10 cellular contexts compared by ENCODE assay signal in genomic region chr2:231190531-231191197, GRCh38. TPM values are rescaled to one million over a fixed set of nuclear protein-coding genes. Genes with fewer than 3 reads are reported as not detected.
A peak's percentile ranks its signal among the peaks of the same experiment; 100 is the strongest.
DNase-seq lines count a peak whose midpoint lies in the region; ATAC-seq, FAIRE-seq and TF ChIP-seq lines count a peak whose summit lies in the region.
"Had no signal": no experiment of that assay in that cellular context is flagged by ENCODE, and none has a peak within 500 bp of the region (broad histone marks: within the 10 kb centered on the region; RNA-seq: fewer than 3 reads in every experiment).

No MANE protein-coding gene starts in this region.

- intact Hi-C loops in gastrocnemius medialis (cut with DNase I; ENCODE audit: low total_unique reads): loop anchor here (5.0 kb wide), 1 partner anchor 88 kb away; no protein-coding TSS in a partner anchor

- dilution Hi-C loops in keratinocyte (cut with MboI; ENCODE audit: extremely low pct_ligation_motif_present, low sequenced_read_pairs): no loop called here

- peak overlapping the region; percentile 47 for H2AFZ ChIP-seq in keratinocyte (ENCODE audit: control insufficient read depth, low read length)

- H3K4me1 ChIP-seq in keratinocyte (ENCODE audit: control insufficient read depth, extremely low read depth, insufficient read depth, low read length): no peaks in the 10 kb centered on the region
- peaks cover 10 to 11% of the 10 kb centered on the region in 2 donors for H3K4me1 ChIP-seq in gastrocnemius medialis

- H3K9ac ChIP-seq in keratinocyte (ENCODE audit: control insufficient read depth, extremely low read depth, insufficient read depth, low read length): no peak overlapping the region

- H3K9me3 Mint-ChIP-seq in HFFc6: no peaks in the 10 kb centered on the region
- no peaks in the 10 kb centered on the region for H3K9me3 Mint-ChIP-seq in activated CD8-positive, alpha-beta memory T cell treated with anti-CD3 and anti-CD28 coated beads, Interleukin-2, amount 10 ng/mL, durations not matched to agents 7 days and 5 days (ENCODE audit: low read depth)

- no peaks in the 10 kb centered on the region for H3K9me3 ChIP-seq in keratinocyte (ENCODE audit: control insufficient read depth, low read depth, low read length)
- no peaks in the 10 kb centered on the region for H3K9me3 ChIP-seq in gastrocnemius medialis

- in situ Hi-C loops in gastrocnemius medialis (cut with MboI; ENCODE audit: low sequenced_read_pairs in 4 of 4): no loop called here

- CTCF ChIA-PET in activated CD8-positive, alpha-beta memory T cell treated with anti-CD3 and anti-CD28 coated beads, Interleukin-2, amount 10 ng/mL, durations not matched to agents 7 days and 5 days (lab: Charles Lee): interaction anchor here (1.0 kb wide), 1 partner anchor 17 kb away, joined by 3 read pairs; no protein-coding TSS in a partner anchor

- DNase-seq in H7 (peak; percentile 92), dermis blood vessel endothelial cell (peak; percentile 44), keratinocyte (ENCODE audit: low read depth, low spot score) (no peak), gastrocnemius medialis (peak; percentile 19 to 51), NCI-H2081 (lab: John Stamatoyannopoulos, UW) (no peak), HFFc6 (no peak)
- no peak for DNase-seq in activated CD8-positive, alpha-beta memory T cell treated with anti-CD3 and anti-CD28 coated beads, Interleukin-2, amount 10 ng/mL, durations not matched to agents 7 days and 5 days
- DNase-seq: NCI-H2171; stimulated activated CD4-positive, alpha-beta T cell treated with anti-CD3 and anti-CD28 coated beads, Interleukin-4, amount 100 ng/mL, for 24 hours had no signal

- H3K4me1 Mint-ChIP-seq in HFFc6 (ENCODE audit: low read depth): peaks cover 29% of the 10 kb centered on the region
- H3K4me1 Mint-ChIP-seq in activated CD8-positive, alpha-beta memory T cell treated with anti-CD3 and anti-CD28 coated beads, Interleukin-2, amount 10 ng/mL, durations not matched to agents 7 days and 5 days: no peaks in the 10 kb centered on the region

- H3K79me2 ChIP-seq in keratinocyte (ENCODE audit: control insufficient read depth, insufficient read depth, low read length): no peaks in the 10 kb centered on the region

- no peaks in the 10 kb centered on the region for H3K36me3 ChIP-seq in H7 (replicated peaks; ENCODE audit: control insufficient read depth, insufficient read depth, low read length)
- H3K36me3 ChIP-seq in keratinocyte (ENCODE audit: control insufficient read depth in 2 of 2, extremely low read depth in 1 of 2, insufficient read depth in 2 of 2, low read length in 2 of 2): no peaks in the 10 kb centered on the region
- H3K36me3 ChIP-seq in gastrocnemius medialis: no peaks in the 10 kb centered on the region

- TF ChIP-seq POLR2A in gastrocnemius medialis (IDR thresholded peaks at IDR 0.05): no peak

- no peak overlapping the region for H3K27ac ChIP-seq in keratinocyte (ENCODE audit: control insufficient read depth, insufficient read depth, low read length)
- H3K27ac ChIP-seq in gastrocnemius medialis: peak overlapping the region; percentile 81 to 90 (median 87)

- no peak overlapping the region for H3K4me3 Mint-ChIP-seq in HFFc6
- no peak overlapping the region for H3K4me3 Mint-ChIP-seq in activated CD8-positive, alpha-beta memory T cell treated with anti-CD3 and anti-CD28 coated beads, Interleukin-2, amount 10 ng/mL, durations not matched to agents 7 days and 5 days

- no peaks in the 10 kb centered on the region; the same call in 1 of the 2 replicates for H3K27me3 Mint-ChIP-seq in HFFc6 (ENCODE audit: insufficient read depth)
- peaks cover 56% of the 10 kb centered on the region for H3K27me3 Mint-ChIP-seq in activated CD8-positive, alpha-beta memory T cell treated with anti-CD3 and anti-CD28 coated beads, Interleukin-2, amount 10 ng/mL, durations not matched to agents 7 days and 5 days

- no peak overlapping the region for H3K27ac Mint-ChIP-seq in HFFc6
- H3K27ac Mint-ChIP-seq in activated CD8-positive, alpha-beta memory T cell treated with anti-CD3 and anti-CD28 coated beads, Interleukin-2, amount 10 ng/mL, durations not matched to agents 7 days and 5 days: no peak overlapping the region

- ATAC-seq in gastrocnemius medialis (peak; percentile 38 to 69), HG02981 (IDR thresholded peaks at IDR 0.05; ENCODE audit: unreplicated experiment) (no peak)
- no peak for ATAC-seq in activated CD8-positive, alpha-beta memory T cell treated with anti-CD3 and anti-CD28 coated beads, Interleukin-2, amount 10 ng/mL, durations not matched to agents 7 days and 5 days

- no peak for FAIRE-seq in keratinocyte (lab: Jason Lieb, UNC)

- TF ChIP-seq CTCF in keratinocyte (optimal IDR thresholded peaks at IDR 0.05 in 1 of 3, IDR thresholded peaks at IDR 0.05 in 1 of 3, conservative IDR thresholded peaks at IDR 0.05 in 1 of 3; ENCODE audit: extremely low read depth in 1 of 3, insufficient read depth in 2 of 3, low read length in 3 of 3) (peak in 1 of 3 experiments; percentile 41), gastrocnemius medialis (IDR thresholded peaks at IDR 0.05 in 4 of 5, conservative IDR thresholded peaks at IDR 0.05 in 1 of 5) (peak in 1 of 5 experiments; percentile 25), HFFc6 (IDR thresholded peaks at IDR 0.05) (no peak)

- H4K20me1 ChIP-seq in keratinocyte (ENCODE audit: control insufficient read depth, extremely low read depth, insufficient read depth, low read length): no peaks in the 10 kb centered on the region

- no peaks in the 10 kb centered on the region for H3K27me3 ChIP-seq in H7 (ENCODE audit: control insufficient read depth, insufficient read depth, low read length)
- H3K27me3 ChIP-seq in keratinocyte (ENCODE audit: control insufficient read depth, extremely low read depth, insufficient read depth, low read length): peaks cover 30% of the 10 kb centered on the region
- H3K27me3 ChIP-seq in gastrocnemius medialis: no peaks in the 10 kb centered on the region

- H3K9me1 ChIP-seq in keratinocyte (ENCODE audit: control insufficient read depth, extremely low read depth, insufficient read depth, low read length): no peaks in the 10 kb centered on the region

- H3K4me3 ChIP-seq in H7 (ENCODE audit: insufficient read depth, low read depth, low read length) (peak overlapping the region; percentile 31; the same call in 1 of the 2 replicates), keratinocyte (ENCODE audit: control insufficient read depth in 2 of 3, extremely low read depth in 1 of 3, insufficient read depth in 2 of 3, low read depth in 1 of 3, low read length in 3 of 3) (no peak overlapping the region), gastrocnemius medialis (peak overlapping the region; percentile 48 to 62 (median 53))

- H3K4me2 ChIP-seq in keratinocyte (ENCODE audit: control insufficient read depth, extremely low read depth, insufficient read depth, low read depth, low read length): peak overlapping the region; percentile 51

- H3K36me3 Mint-ChIP-seq in HFFc6 (ENCODE audit: low read depth): no peaks in the 10 kb centered on the region
- no peaks in the 10 kb centered on the region for H3K36me3 Mint-ChIP-seq in activated CD8-positive, alpha-beta memory T cell treated with anti-CD3 and anti-CD28 coated beads, Interleukin-2, amount 10 ng/mL, durations not matched to agents 7 days and 5 days

RNA-seq across cellular contexts. Expression of gene ARMC9, which starts 7.8 kb away (rescaled TPM):
- total RNA-seq in H7 (2014; rRNA removed; shearing (Covaris generic)): 25.0 and 33.6 TPM in 2 replicates
- total RNA-seq in dermis blood vessel endothelial cell (9.7 and 19.9 TPM in 2 replicates), gastrocnemius medialis (1 to 10 TPM in 2 of 4 donors, under 1 TPM in 2; 0.20 to 7.2 (median 3.2) TPM)
- 16.2 to 17.9 TPM (median 16.5 TPM) in 3 replicates for polyA plus RNA-seq in keratinocyte
- 5.0 TPM for polyA plus RNA-seq in keratinocyte (2011; ENCODE audit: low read depth)
- polyA plus RNA-seq in keratinocyte (2011; cell fraction: cytosol; rRNA removed): 14.1 and 15.1 TPM in 2 replicates
- 22.5 and 23.8 TPM in 2 replicates for polyA plus RNA-seq in keratinocyte (2011; cell fraction: nucleus; rRNA removed)
- 4.3 and 14.7 TPM in 2 replicates for polyA plus RNA-seq in keratinocyte (2012; ENCODE audit: low replicate concordance)
- 28.0 to 34.7 TPM (median 30.0 TPM) in 3 replicates for polyA minus RNA-seq in keratinocyte
- polyA minus RNA-seq in keratinocyte (2011; cell fraction: cytosol; rRNA and poly(A)+ RNA removed): 7.3 TPM
- polyA minus RNA-seq in keratinocyte (2011; cell fraction: nucleus; rRNA and poly(A)+ RNA removed): 14.5 and 34.4 TPM in 2 replicates
- 10 to 100 TPM; 49.3 to 93.2 (median 55.7) TPM for total RNA-seq in HFFc6 (2021; fragmentation: NEBNext Ultra II Directional; extraction: Animal tissue kit (Norgen Biotek cat#: 25700))
- total RNA-seq in activated CD8-positive, alpha-beta memory T cell treated with anti-CD3 and anti-CD28 coated beads, Interleukin-2, amount 10 ng/mL, durations not matched to agents 7 days and 5 days: 1 to 10 TPM in 1 of 2 experiments, under 1 TPM in 1; 0.88 to 3.2 TPM

Comparison
In these comparisons a context has a peak if more than half of its experiments do, and no peak if none do; other contexts are left out.
1. DNase-seq: peak in H7 (single experiment), dermis blood vessel endothelial cell (single experiment) and gastrocnemius medialis (2 of 2); none in keratinocyte (single experiment), NCI-H2081 (0 of 2), HFFc6 (single experiment) and activated CD8-positive, alpha-beta memory T cell treated with anti-CD3 and anti-CD28 coated beads, Interleukin-2, amount 10 ng/mL, durations not matched to agents 7 days and 5 days (single experiment).
2. H3K4me3 ChIP-seq: peak in H7 (single experiment) and gastrocnemius medialis (4 of 4); none in keratinocyte (0 of 3).
3. ATAC-seq: peak in gastrocnemius medialis (2 of 2); none in HG02981 (single experiment) and activated CD8-positive, alpha-beta memory T cell treated with anti-CD3 and anti-CD28 coated beads, Interleukin-2, amount 10 ng/mL, durations not matched to agents 7 days and 5 days (single experiment).